Comparison of ENCODE assay signal across 1 cellular context in the genomic region with DNA sequence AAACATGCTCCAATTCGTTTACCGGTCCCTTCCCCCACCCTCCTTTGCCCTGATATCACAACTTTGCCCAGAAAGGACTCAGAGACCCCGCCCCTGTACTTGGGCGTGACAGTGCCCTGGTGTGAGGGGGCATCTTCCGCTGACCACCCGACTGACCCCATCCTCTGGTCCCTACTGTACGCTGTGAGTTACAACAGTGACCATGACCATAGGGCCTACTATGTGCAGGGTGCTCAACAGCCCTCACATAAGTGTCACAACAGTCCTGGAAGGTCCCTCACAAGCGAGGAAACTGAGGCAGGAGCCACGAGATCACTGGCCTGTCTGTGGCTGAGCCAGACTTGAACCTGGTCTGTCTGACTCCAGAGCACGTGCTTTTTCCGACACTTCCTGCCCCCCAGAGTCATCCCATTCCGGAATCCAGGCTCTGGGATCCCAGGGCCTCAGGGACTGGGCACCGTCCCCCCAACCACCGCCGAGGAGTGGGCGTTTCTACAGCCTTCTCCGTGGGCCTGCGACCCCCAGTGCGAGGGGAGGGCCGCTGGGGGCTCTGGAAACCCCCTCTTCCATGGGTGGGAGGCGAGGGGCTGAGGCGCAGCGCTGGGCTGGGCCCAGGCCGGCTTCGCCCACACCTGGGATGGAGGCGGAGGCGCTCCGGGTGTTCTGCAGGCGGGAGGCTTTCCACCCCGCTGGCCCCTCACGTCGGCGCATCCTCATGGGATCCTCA.
TF ChIP-seq lines count a peak whose summit lies in the region.

No MANE protein-coding gene starts in this region.

TF ChIP-seq in HepG2, 621 proteins besides CTCF, POLR2A, EP300 and RAD21:
- peak; percentile 61; the same call in 1 of the 2 replicates for TF ChIP-seq ZKSCAN1 (IDR thresholded peaks at IDR 0.05; ENCODE audit: low read length)
- TF ChIP-seq HNF4G (IDR thresholded peaks at IDR 0.05; ENCODE audit: borderline replicate concordance, low read depth, low read length): no peak
- TF ChIP-seq HNF4G (CRISPR knock-in tag; IDR thresholded peaks at IDR 0.05; ENCODE audit: borderline replicate concordance, low read depth): 0 out of 2 replicates have a peak, but pooled peaks have one; percentile 5
- 0 out of 2 replicates have a peak, but pooled peaks have one; percentile 1 for TF ChIP-seq RXRA (CRISPR knock-in tag; IDR thresholded peaks at IDR 0.05)
- TF ChIP-seq FOSL2 (CRISPR knock-in tag; IDR thresholded peaks at IDR 0.05): no peak
- no peak for TF ChIP-seq ZNF788 (CRISPR knock-in tag; IDR thresholded peaks at IDR 0.05; ENCODE audit: borderline replicate concordance)
- TF ChIP-seq ZNF225 (CRISPR knock-in tag; IDR thresholded peaks at IDR 0.05): peak; percentile 8; the same call in 1 of the 2 replicates
- TF ChIP-seq ATF7-NPFF (CRISPR knock-in tag; IDR thresholded peaks at IDR 0.05; ENCODE audit: low read depth): 0 out of 2 replicates have a peak, but pooled peaks have one; percentile 8
- TF ChIP-seq RBM39 (IDR thresholded peaks at IDR 0.05; ENCODE audit: low read depth, low read length, poor library complexity, severe bottlenecking): peak; percentile 23
- TF ChIP-seq TMF1 (CRISPR knock-in tag; IDR thresholded peaks at IDR 0.05; ENCODE audit: low read depth): no peak
- 0 out of 2 replicates have a peak, but pooled peaks have one; percentile 8 for TF ChIP-seq ZSCAN30 (CRISPR knock-in tag; IDR thresholded peaks at IDR 0.05)
